Comparison of ENCODE assay signal across 27 cellular contexts in the genomic region with DNA sequence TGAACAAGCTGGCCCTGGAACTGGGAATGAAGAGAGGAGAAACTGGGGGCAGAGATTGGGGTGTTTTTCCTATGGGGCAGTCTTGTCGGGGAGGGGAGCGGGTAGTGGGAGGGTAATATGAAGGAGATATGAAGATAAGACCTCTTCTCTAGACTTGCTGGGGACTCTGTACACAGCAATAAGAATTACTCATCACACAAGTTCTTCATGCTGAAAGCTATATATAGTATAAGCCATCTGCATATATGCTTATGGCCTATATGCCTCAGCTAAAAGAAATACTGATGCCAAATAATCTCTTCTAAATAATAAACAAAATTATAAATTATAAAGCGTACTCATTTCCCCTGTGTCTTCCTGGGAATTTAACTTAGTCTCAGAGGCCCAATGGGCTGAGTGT. TPM values are rescaled to one million over a fixed set of nuclear protein-coding genes. Genes with fewer than 3 reads are reported as not detected.
"Had no signal": no experiment of that assay in that cellular context is flagged by ENCODE, and none has a peak within 500 bp of the region (broad histone marks: within the 10 kb centered on the region; RNA-seq: fewer than 3 reads in every experiment).

No MANE protein-coding gene starts in this region.

- DNase-seq: cortex of kidney; dorsolateral prefrontal cortex; effector CD8-positive, alpha-beta T cell; foreskin melanocyte; head of caudate nucleus; kidney; left cardiac atrium; left ventricle myocardium inferior; naive thymus-derived CD4-positive, alpha-beta T cell; nephron progenitor cell; posterior cingulate gyrus; small intestine; stimulated activated CD4-positive, alpha-beta T cell treated with anti-CD3 and anti-CD28 coated beads, Interleukin-2, amount 100 ng/mL, for 48 hours; stimulated activated naive CD8-positive, alpha-beta T cell treated with anti-CD3 and anti-CD28 coated beads, Interleukin-15, amount 100 ng/mL, for 72 hours; testis had no signal

- H3K4me1 Mint-ChIP-seq: naive thymus-derived CD4-positive, alpha-beta T cell; stimulated activated naive CD8-positive, alpha-beta T cell treated with anti-CD3 and anti-CD28 coated beads, Interleukin-15, amount 100 ng/mL, for 72 hours had no signal

- H3K4me3 Mint-ChIP-seq: naive thymus-derived CD4-positive, alpha-beta T cell; nephron progenitor cell; stimulated activated naive CD8-positive, alpha-beta T cell treated with anti-CD3 and anti-CD28 coated beads, Interleukin-15, amount 100 ng/mL, for 72 hours had no signal

- H3K4me2 ChIP-seq: hepatocyte had no signal

- H3K4me1 ChIP-seq: testis, tibial nerve had no signal

- H3K36me3 ChIP-seq: left ventricle myocardium inferior, neutrophil, tibial nerve had no signal

- ATAC-seq: left cardiac atrium; naive thymus-derived CD4-positive, alpha-beta T cell; stimulated activated naive CD8-positive, alpha-beta T cell treated with anti-CD3 and anti-CD28 coated beads, Interleukin-15, amount 100 ng/mL, for 72 hours had no signal

- H3K79me2 ChIP-seq: hepatocyte had no signal

- H3K9me3 ChIP-seq: left ventricle myocardium inferior, neutrophil, testis, tibial nerve had no signal

- H3K27me3 ChIP-seq: dorsolateral prefrontal cortex, hepatocyte, neutrophil, testis, tibial nerve had no signal

- H2AFZ ChIP-seq: hepatocyte had no signal

- H3K27ac ChIP-seq: hepatocyte, left ventricle myocardium inferior, neutrophil, testis, tibial nerve had no signal

- H3K27ac Mint-ChIP-seq: naive thymus-derived CD4-positive, alpha-beta T cell; nephron progenitor cell had no signal

- H3K4me3 ChIP-seq: dorsolateral prefrontal cortex, hepatocyte, left ventricle myocardium inferior, lung, testis, tibial nerve had no signal

RNA-seq across cellular contexts. Expression of a gene that starts 7.9 kb away (rescaled TPM):
- total RNA-seq: chondrocyte, hepatocyte, mononuclear cell, osteocyte, pulmonary artery endothelial cell had no signal
- polyA plus RNA-seq: naive thymus-derived CD4-positive, alpha-beta T cell had no signal

RNA-seq across cellular contexts. Expression of a gene that starts 37.1 kb away (rescaled TPM):
- total RNA-seq: chondrocyte; dorsolateral prefrontal cortex; left cardiac atrium; left ventricle myocardium inferior; mononuclear cell; naive thymus-derived CD4-positive, alpha-beta T cell; osteocyte; subcutaneous adipose tissue; tibial nerve had no signal
- polyA plus RNA-seq: naive thymus-derived CD4-positive, alpha-beta T cell had no signal

RNA-seq across cellular contexts. Expression of a gene that starts 56.3 kb away (rescaled TPM):
- total RNA-seq: chondrocyte, hepatocyte, left cardiac atrium, left ventricle myocardium inferior, lung, mesenteric fat pad, mononuclear cell, osteocyte, pulmonary artery endothelial cell, subcutaneous adipose tissue, testis, tibial nerve, urinary bladder had no signal
- polyA plus RNA-seq: esophagus; hepatocyte; lung; naive thymus-derived CD4-positive, alpha-beta T cell; urinary bladder had no signal

RNA-seq across cellular contexts. Expression of a gene that starts 57.6 kb away (rescaled TPM):
- polyA plus RNA-seq: naive thymus-derived CD4-positive, alpha-beta T cell had no signal
